Comparison of ENCODE assay signal across 16 cellular contexts in genomic region chr2:168427451-168427850, GRCh38. TPM values are rescaled to one million over a fixed set of nuclear protein-coding genes. Genes with fewer than 3 reads are reported as not detected.
DNase-seq lines count a peak whose midpoint lies in the region; ATAC-seq, FAIRE-seq and TF ChIP-seq lines count a peak whose summit lies in the region.
"Had no signal": no experiment of that assay in that cellular context is flagged by ENCODE, and none has a peak within 500 bp of the region (broad histone marks: within the 10 kb centered on the region; RNA-seq: fewer than 3 reads in every experiment).

No MANE protein-coding gene starts in this region.

- TF ChIP-seq RAD21 in IMR-90 (IDR thresholded peaks at IDR 0.05; ENCODE audit: low read length), result no peak
- TF ChIP-seq RAD21 in H1 (IDR thresholded peaks at IDR 0.05 in 1 of 2, conservative IDR thresholded peaks at IDR 0.05 in 1 of 2; ENCODE audit: low read depth in 2 of 2, low read length in 2 of 2), result no peak

- H2BK12ac ChIP-seq in H1 (ENCODE audit: low read depth, low read length), result no peak overlapping the region
- H2BK12ac ChIP-seq in mesenchymal stem cell (ENCODE audit: low read length in 2 of 2), result no peak overlapping the region

- H2BK120ac ChIP-seq in IMR-90 (ENCODE audit: low read depth, low read length) (no peak overlapping the region), H1 (replicated peaks; ENCODE audit: low read depth, low read length) (no peak overlapping the region), mesenchymal stem cell (ENCODE audit: low read depth, low read length) (no peak overlapping the region)

- H2BK15ac ChIP-seq in IMR-90 (ENCODE audit: low read depth, low read length), result no peak overlapping the region
- no peak overlapping the region for H2BK15ac ChIP-seq in H1 (ENCODE audit: low read length)
- H2BK15ac ChIP-seq in mesenchymal stem cell (ENCODE audit: low read depth, poor library complexity, severe bottlenecking), result no peak overlapping the region

- H3K36me3 ChIP-seq in IMR-90 (ENCODE audit: control insufficient read depth, insufficient read depth, low read length) (no peaks in the 10 kb centered on the region), H1 (ENCODE audit: control insufficient read depth in 2 of 4, insufficient read depth in 4 of 4, low read length in 3 of 4) (no peaks in the 10 kb centered on the region), mesenchymal stem cell (ENCODE audit: control insufficient read depth in 1 of 2, insufficient read depth in 2 of 2, low read depth in 1 of 2, low read length in 2 of 2) (no peaks in the 10 kb centered on the region), MG63 (no peaks in the 10 kb centered on the region)
- H3K36me3 ChIP-seq: HAP-1 had no signal

- H4K5ac ChIP-seq in IMR-90 (ENCODE audit: low read depth, low read length) (no peak overlapping the region), H1 (ENCODE audit: insufficient read length, low read depth, low read length) (no peak overlapping the region)

- H3K23me2 ChIP-seq in H1 (ENCODE audit: low read depth, low read length), result no peaks in the 10 kb centered on the region

- H4K91ac ChIP-seq in IMR-90 (ENCODE audit: insufficient read depth, low read depth, low read length) (no peak overlapping the region), H1 (replicated peaks; ENCODE audit: insufficient read length, low read length) (no peak overlapping the region), mesenchymal stem cell (ENCODE audit: low read length) (no peak overlapping the region)

- H2AK5ac ChIP-seq in IMR-90 (ENCODE audit: low read depth, low read length) (no peak overlapping the region), H1 (ENCODE audit: low read depth, low read length) (no peak overlapping the region), mesenchymal stem cell (ENCODE audit: low read length, severe bottlenecking) (no peak overlapping the region)

- H3K9me3 ChIP-seq in IMR-90 (ENCODE audit: control insufficient read depth, insufficient read depth, low read length) (no peaks in the 10 kb centered on the region), H1 (ENCODE audit: insufficient read depth in 2 of 2, low read depth in 1 of 2, low read length in 1 of 2) (no peaks in the 10 kb centered on the region), mesenchymal stem cell (ENCODE audit: control insufficient read depth, low read length) (no peaks in the 10 kb centered on the region), MG63 (no peaks in the 10 kb centered on the region)
- H3K9me3 ChIP-seq: HAP-1 had no signal

- H3K9ac ChIP-seq in IMR-90 (ENCODE audit: low read depth, low read length), result no peak overlapping the region
- H3K9ac ChIP-seq in H1 (replicated peaks in 1 of 4; ENCODE audit: extremely low read depth in 1 of 4, low read depth in 3 of 4, low read length in 3 of 4), result no peak overlapping the region
- no peak overlapping the region for H3K9ac ChIP-seq in mesenchymal stem cell (ENCODE audit: low read length)

- H3K18ac ChIP-seq in IMR-90 (ENCODE audit: low read depth, low read length), result no peak overlapping the region
- no peak overlapping the region for H3K18ac ChIP-seq in H1 (ENCODE audit: extremely low read depth, low read length)
- H3K18ac ChIP-seq in mesenchymal stem cell (ENCODE audit: low read depth in 1 of 2, low read length in 2 of 2), result no peak overlapping the region

- H3K56ac ChIP-seq in IMR-90 (ENCODE audit: extremely low read depth, insufficient read depth, low read length) (no peak overlapping the region), H1 (replicated peaks; ENCODE audit: insufficient read length, low read depth, low read length) (no peak overlapping the region)

- H3K4me2 ChIP-seq in IMR-90 (ENCODE audit: low read depth, low read length) (peak overlapping the region; percentile 22; the same call in 1 of the 2 replicates), H1 (ENCODE audit: insufficient read depth in 1 of 2, low read depth in 2 of 2, low read length in 2 of 2) (no peak overlapping the region), mesenchymal stem cell (ENCODE audit: low read length, poor library complexity, severe bottlenecking) (no peak overlapping the region)

- H3K9me1 ChIP-seq in IMR-90 (ENCODE audit: insufficient read depth, low read length), result no peaks in the 10 kb centered on the region

- H3K4me1 ChIP-seq in IMR-90 (ENCODE audit: control insufficient read depth, insufficient read depth, low read length) (no peaks in the 10 kb centered on the region), H1 (replicated peaks in 1 of 4; ENCODE audit: control insufficient read depth in 3 of 4, insufficient read depth in 4 of 4, low read length in 3 of 4) (peaks cover 0 to 11% (median 6%) of the 10 kb centered on the region in 4 experiments; a peak in 5 of 7 replicates), mesenchymal stem cell (ENCODE audit: control insufficient read depth, insufficient read depth, low read depth, low read length) (peaks cover 2% of the 10 kb centered on the region)

- H3K4me3 ChIP-seq in AG09309 (ENCODE audit: control insufficient read depth, low read depth, low read length) (no peak overlapping the region), IMR-90 (ENCODE audit: insufficient read depth, low read depth, low read length) (no peak overlapping the region), H1 (ENCODE audit: extremely low read depth in 1 of 4, insufficient read depth in 2 of 4, low read depth in 3 of 4, low read length in 4 of 4) (no peak overlapping the region), mesenchymal stem cell (ENCODE audit: insufficient read depth in 1 of 2, low read depth in 1 of 2, low read length in 2 of 2) (no peak overlapping the region), MG63 (no peak overlapping the region)
- H3K4me3 ChIP-seq: HAP-1 had no signal

- no peaks in the 10 kb centered on the region for H3K79me2 ChIP-seq in H1 (ENCODE audit: control insufficient read depth in 1 of 2, insufficient read depth in 2 of 2, low read length in 2 of 2)

- DNase-seq in AG09309 (ENCODE audit: low read depth) (peak; percentile 73), IMR-90 (peak; percentile 88), H1 (ENCODE audit: low read depth in 1 of 2, low spot score in 2 of 2) (no peak), mesenchymal stem cell (peak; percentile 87), globus pallidus (ENCODE audit: low spot score) (no peak), MG63 (no peak)
- DNase-seq: activated naive CD4-positive, alpha-beta T cell treated with Interleukin-2 at 50 U/mL for 16 hours; AML-193; midbrain; NCI-H1417; NCI-H446 treated with DMSO at 0.1 percent for 48 hours; OCI-M1 had no signal

- H2AK9ac ChIP-seq in IMR-90 (replicated peaks; ENCODE audit: low read depth, low read length, poor library complexity), result no peak overlapping the region

- no peaks in the 10 kb centered on the region for H4K20me1 ChIP-seq in IMR-90 (ENCODE audit: insufficient read depth, low read length)
- no peaks in the 10 kb centered on the region for H4K20me1 ChIP-seq in H1 (replicated peaks in 1 of 2; ENCODE audit: control insufficient read depth in 1 of 2, insufficient read depth in 2 of 2, low read length in 2 of 2)

- H2BK20ac ChIP-seq in IMR-90 (ENCODE audit: low read depth, low read length) (no peak overlapping the region), H1 (ENCODE audit: low read length) (no peak overlapping the region)

- no peak for TF ChIP-seq EP300 in H1 (IDR thresholded peaks at IDR 0.05; ENCODE audit: borderline replicate concordance in 1 of 2, low read depth in 2 of 2, low read length in 2 of 2)

- peaks cover 2% of the 10 kb centered on the region; the same call in 1 of the 2 replicates for H3K27me3 ChIP-seq in IMR-90 (ENCODE audit: control insufficient read depth, insufficient read depth, low read length)
- no peaks in the 10 kb centered on the region for H3K27me3 ChIP-seq in H1 (replicated peaks in 1 of 4; ENCODE audit: control insufficient read depth in 3 of 4, extremely low read depth in 1 of 4, insufficient read depth in 3 of 4, low read length in 3 of 4)
- no peaks in the 10 kb centered on the region for H3K27me3 ChIP-seq in mesenchymal stem cell (ENCODE audit: control insufficient read depth in 1 of 2, insufficient read depth in 1 of 2, low read length in 2 of 2)
- H3K27me3 ChIP-seq in MG63, result no peaks in the 10 kb centered on the region

- dilution Hi-C loops in IMR-90 (cut with HindIII; ENCODE audit: low sequenced_read_pairs, unreplicated experiment), result no loop called here

- WGBS in IMR-90 (ENCODE audit: extremely low coverage in 2 of 2, insufficient read length in 1 of 2), 2 experiments, result no CpG with 5 or more reads among the region's 3 CpGs
- 81% methylated on average over 3 of the region's 3 CpGs; no CpG with 5 or more reads in 1 of the 2 experiments for WGBS in H1 (ENCODE audit: extremely low coverage in 1 of 2, insufficient coverage in 1 of 2, insufficient read length in 1 of 2, insufficient replicate concordance in 2 of 2, low coverage in 1 of 2, low lambda C conversion rate in 2 of 2, missing lambda C conversion rate in 1 of 2), 2 experiments
- WGBS in mesenchymal stem cell, result 26% methylated on average over 2 of the region's 3 CpGs

- no peak overlapping the region for H3K27ac ChIP-seq in IMR-90 (ENCODE audit: insufficient read depth, low read length)
- no peak overlapping the region for H3K27ac ChIP-seq in H1 (ENCODE audit: low read depth, low read length)
- H3K27ac ChIP-seq in mesenchymal stem cell (ENCODE audit: low read length, poor library complexity, severe bottlenecking), result no peak overlapping the region
- H3K27ac ChIP-seq: VCaP had no signal

- intact Hi-C loops in IMR-90 (cut with micrococcal nuclease), result no loop called here

- in situ Hi-C loops in IMR-90 (cut with MboI; ENCODE audit: low sequenced_read_pairs), result no loop called here

- H4K8ac ChIP-seq in IMR-90 (ENCODE audit: low read depth in 2 of 2, low read length in 2 of 2) (no peak overlapping the region), H1 (ENCODE audit: extremely low read depth, insufficient read depth, low read length) (no peak overlapping the region), mesenchymal stem cell (ENCODE audit: low read length) (no peak overlapping the region)

- POLR2A ChIA-PET in IMR-90 (lab: Charles Lee; ENCODE audit: unreplicated experiment) (no interaction called here), H1 (lab: Charles Lee; ENCODE audit: partially characterized antibody) (no interaction called here)

- no peak for FAIRE-seq in H1 (lab: Jason Lieb, UNC)

- H3K23ac ChIP-seq in IMR-90 (ENCODE audit: low read depth, low read length) (no peak overlapping the region), H1 (ENCODE audit: insufficient read length) (no peak overlapping the region), mesenchymal stem cell (ENCODE audit: low read length in 2 of 2) (no peak overlapping the region)

- ATAC-seq in IMR-90 (ENCODE audit: low read depth) (peak; percentile 67; the same call in 1 of the 2 replicates), HG02759 (IDR thresholded peaks at IDR 0.05; ENCODE audit: unreplicated experiment) (no peak), GM18858 (IDR thresholded peaks at IDR 0.05; ENCODE audit: unreplicated experiment) (no peak)

- CTCF ChIA-PET in IMR-90 (lab: Yijun Ruan, JAX), result interaction anchor here (0.7 kb wide), 1 partner anchor 25 kb away, joined by 3 read pairs; no protein-coding TSS in a partner anchor
- CTCF ChIA-PET in H1 (lab: Charles Lee; ENCODE audit: partially characterized antibody), result interaction anchor here (0.9 kb wide), 1 partner anchor 67 kb away, joined by 3 read pairs; no protein-coding TSS in a partner anchor

- H2BK5ac ChIP-seq in IMR-90 (ENCODE audit: low read depth, low read length, poor library complexity, severe bottlenecking) (no peak overlapping the region), H1 (ENCODE audit: low read depth, low read length) (no peak overlapping the region), mesenchymal stem cell (ENCODE audit: low read depth, low read length, poor library complexity, severe bottlenecking) (no peak overlapping the region)

- TF ChIP-seq CTCF in AG09309 (IDR thresholded peaks at IDR 0.05; ENCODE audit: control insufficient read depth, insufficient read depth, low read depth, low read length, missing control alignments), result no peak
- no peak for TF ChIP-seq CTCF in IMR-90 (conservative IDR thresholded peaks at IDR 0.05; ENCODE audit: low read depth, low read length)
- TF ChIP-seq CTCF in H1 (IDR thresholded peaks at IDR 0.05; ENCODE audit: control extremely low read depth in 1 of 3, insufficient read depth in 1 of 3, low read depth in 1 of 3, low read length in 3 of 3), result no peak

- no peak overlapping the region for H3K14ac ChIP-seq in IMR-90 (replicated peaks; ENCODE audit: low read depth, low read length)
- H3K14ac ChIP-seq in H1 (ENCODE audit: insufficient read length), result no peak overlapping the region
- no peak overlapping the region for H3K14ac ChIP-seq in mesenchymal stem cell (ENCODE audit: low read length in 2 of 2)

- H3K79me1 ChIP-seq in IMR-90 (ENCODE audit: low read depth in 1 of 2, low read length in 2 of 2) (no peaks in the 10 kb centered on the region), H1 (ENCODE audit: low read depth, low read length) (no peaks in the 10 kb centered on the region), mesenchymal stem cell (replicated peaks; ENCODE audit: low read length, poor library complexity, severe bottlenecking) (no peaks in the 10 kb centered on the region)

- no peak for TF ChIP-seq POLR2A in IMR-90 (IDR thresholded peaks at IDR 0.05; ENCODE audit: low read depth, low read length)
- no peak for TF ChIP-seq POLR2A in H1 (IDR thresholded peaks at IDR 0.05; ENCODE audit: control extremely low read depth in 1 of 2, low read depth in 2 of 2, low read length in 2 of 2)

- H3K4ac ChIP-seq in IMR-90 (ENCODE audit: low read depth, low read length), result no peak overlapping the region
- H3K4ac ChIP-seq in H1 (replicated peaks; ENCODE audit: insufficient read length, low read depth, low read length), result no peak overlapping the region
- no peak overlapping the region for H3K4ac ChIP-seq in mesenchymal stem cell (ENCODE audit: low read depth in 1 of 2, low read length in 2 of 2)

- H2AFZ ChIP-seq in IMR-90 (replicated peaks; ENCODE audit: low read length, poor library complexity), result no peak overlapping the region
- H2AFZ ChIP-seq in H1 (ENCODE audit: low read length), result peak overlapping the region; percentile 93; the same call in 1 of the 2 replicates
- H2AFZ ChIP-seq in mesenchymal stem cell (ENCODE audit: low read depth, low read length), result no peak overlapping the region

- BruUV-seq in IMR-90 (replicated peaks; lab: Mats Ljungman, UMichigan), result no TSS peak

RNA-seq across cellular contexts. Expression of gene CERS6, which starts 28.6 kb away (rescaled TPM):
- 5.7 and 9.4 TPM in 2 replicates for total RNA-seq in IMR-90 (2012; rRNA removed)
- polyA plus RNA-seq in IMR-90 (2012; rRNA removed), result 1.6 and 2.1 TPM in 2 replicates
- polyA plus RNA-seq in IMR-90 (2012; cell fraction: cytosol; rRNA removed), result 0.55 and 0.58 TPM in 2 replicates
- 0.24 and 1.5 TPM in 2 replicates for polyA plus RNA-seq in IMR-90 (2012; cell fraction: nucleus; rRNA removed; ENCODE audit: low replicate concordance)
- total RNA-seq in H1 (2021; fragmentation: NEBNext Ultra II Directional; extraction: Animal tissue kit (Norgen Biotek cat#: 25700)), result 28.2 and 28.3 TPM in 2 replicates
- polyA plus RNA-seq in H1 (2011; rRNA removed), result 4.2 and 6.8 TPM in 2 replicates
- polyA plus RNA-seq in H1 (2011; cell fraction: cytosol; rRNA removed), result 6.4 TPM
- polyA plus RNA-seq in H1 (2011; cell fraction: nucleus; rRNA removed), result 6.7 TPM
- 6.7 to 15.5 TPM (median 8.6 TPM) in 4 replicates for polyA plus RNA-seq in H1 (2012, experiment 1 of 2)
- polyA plus RNA-seq in H1 (2012, experiment 2 of 2), result 1.0 TPM
- 33.7 TPM for polyA plus RNA-seq in H1 (2013, experiment 1 of 2)
- polyA plus RNA-seq in H1 (2013, experiment 2 of 2), result 35.6 TPM
- 17.5 and 22.4 TPM in 2 replicates for polyA minus RNA-seq in H1 (2011; rRNA and poly(A)+ RNA removed)
- polyA minus RNA-seq in H1 (2011; cell fraction: cytosol; rRNA and poly(A)+ RNA removed), result 10.2 TPM
- 27.5 TPM for polyA minus RNA-seq in H1 (2011; cell fraction: nucleus; rRNA and poly(A)+ RNA removed)
- 11.1 TPM for polyA plus RNA-seq in mesenchymal stem cell (2013, experiment 1 of 2)
- polyA plus RNA-seq in mesenchymal stem cell (2013, experiment 2 of 2), result 11.4 TPM
- total RNA-seq in MG63 (2014; rRNA removed; shearing (Covaris generic); ENCODE audit: low replicate concordance), result 12.4 and 19.9 TPM in 2 replicates

Comparison
In these comparisons a context has a peak if more than half of its experiments do, and no peak if none do; other contexts are left out.
1. DNase-seq: peak in AG09309 (single experiment), IMR-90 (single experiment) and mesenchymal stem cell (single experiment); none in H1 (0 of 2), globus pallidus (single experiment) and MG63 (single experiment).